8 cellular contexts compared by ENCODE assay signal in genomic region chr1:203408485-203409229, GRCh38. TPM values are rescaled to one million over a fixed set of nuclear protein-coding genes. Genes with fewer than 3 reads are reported as not detected.
DNase-seq lines count a peak whose midpoint lies in the region; ATAC-seq and TF ChIP-seq lines count a peak whose summit lies in the region.

No MANE protein-coding gene starts in this region.

- BruUV-seq in mammary epithelial cell (replicated peaks; lab: Mats Ljungman, UMichigan), result no TSS peak

- 26% methylated on average over 11 of the region's 11 CpGs for WGBS in mammary epithelial cell (ENCODE audit: low coverage, missing lambda C conversion rate)

- H3K27me3 ChIP-seq in mammary epithelial cell (ENCODE audit: insufficient read depth, low read length) (no peaks in the 10 kb centered on the region), kidney epithelial cell (ENCODE audit: control insufficient read depth, insufficient read depth, low read length) (no peaks in the 10 kb centered on the region)

- no peaks in the 10 kb centered on the region for H3K9me3 ChIP-seq in mammary epithelial cell (replicated peaks; ENCODE audit: insufficient read depth, low read length)

- dilution Hi-C loops in mammary epithelial cell (cut with HindIII; ENCODE audit: low sequenced_read_pairs), result no loop called here

- peaks cover 7% of the 10 kb centered on the region for H3K4me1 ChIP-seq in mammary epithelial cell (ENCODE audit: insufficient read depth, low read length)

- CTCF ChIA-PET in mammary epithelial cell (lab: Charles Lee; ENCODE audit: low non-redundant PET), result no interaction called here

- no peaks in the 10 kb centered on the region for H3K36me3 ChIP-seq in mammary epithelial cell (ENCODE audit: insufficient read depth, low read length)
- H3K36me3 ChIP-seq in kidney epithelial cell (ENCODE audit: control insufficient read depth, insufficient read depth, low read length), result no peaks in the 10 kb centered on the region

- H3K79me2 ChIP-seq in mammary epithelial cell (ENCODE audit: insufficient read depth, low read length), result no peaks in the 10 kb centered on the region

- no peak overlapping the region for H3K9ac ChIP-seq in mammary epithelial cell (ENCODE audit: insufficient read depth, low read length)

- no peaks in the 10 kb centered on the region for H4K20me1 ChIP-seq in mammary epithelial cell (ENCODE audit: insufficient read depth, low read length)

- H3K27ac ChIP-seq in mammary epithelial cell (ENCODE audit: insufficient read depth, low read depth, low read length) (no peak overlapping the region), skin epidermis (peak overlapping the region in 18 of 21 experiments; percentile 27 to 80 (median 60))

- TF ChIP-seq CTCF in mammary epithelial cell (conservative IDR thresholded peaks at IDR 0.05 in 1 of 2, IDR thresholded peaks at IDR 0.05 in 1 of 2; ENCODE audit: extremely low read depth in 1 of 2, insufficient read depth in 1 of 2, low read depth in 1 of 2, low read length in 2 of 2) (no peak), kidney epithelial cell (IDR thresholded peaks at IDR 0.05; ENCODE audit: insufficient read depth, low read length, poor library complexity, severe bottlenecking) (no peak)

- peak overlapping the region; percentile 81 for H2AFZ ChIP-seq in mammary epithelial cell (ENCODE audit: low read depth, low read length)

- H3K4me2 ChIP-seq in mammary epithelial cell (ENCODE audit: insufficient read depth, low read depth, low read length), result no peak overlapping the region

- in situ Hi-C loops in mammary epithelial cell (cut with MboI; ENCODE audit: low sequenced_read_pairs in 2 of 2), result no loop called here

- ATAC-seq in GM21515 (IDR thresholded peaks at IDR 0.05; ENCODE audit: unreplicated experiment) (no peak), GM18861 (IDR thresholded peaks at IDR 0.05; ENCODE audit: unreplicated experiment) (no peak)

- intact Hi-C loops in mammary epithelial cell (cut with micrococcal nuclease), result no loop called here

- H3K4me3 ChIP-seq in mammary epithelial cell (replicated peaks in 1 of 3; ENCODE audit: insufficient read depth in 1 of 3, low read depth in 2 of 3, low read length in 3 of 3) (no peak overlapping the region), kidney epithelial cell (ENCODE audit: low read depth, low read length) (no peak overlapping the region), skin epidermis (no peak overlapping the region)

- DNase-seq in HCEC 1CT, result peak; percentile 82
- DNase-seq in mammary epithelial cell, result peak; percentile 53
- peak; percentile 14 for DNase-seq in kidney epithelial cell (ENCODE audit: low read depth)
- no peak for DNase-seq in DMS153 (lab: John Stamatoyannopoulos, UW)
- no peak for DNase-seq in germinal center (ENCODE audit: low spot score)

RNA-seq across cellular contexts. Expression of gene FMOD, which starts 57.7 kb away (rescaled TPM):
- total RNA-seq in mammary epithelial cell (1 to 10 TPM in 1 of 2 donors, not detected in 1; 1.5 TPM), kidney epithelial cell (0.62 and 0.79 TPM in 2 replicates)
- not detected for polyA plus RNA-seq in mammary epithelial cell
- not detected for polyA minus RNA-seq in mammary epithelial cell

Comparison
In these comparisons a context has a peak if more than half of its experiments do, and no peak if none do; other contexts are left out.
1. DNase-seq: peak in HCEC 1CT (single experiment), mammary epithelial cell (single experiment) and kidney epithelial cell (single experiment); none in DMS153 (single experiment) and germinal center (single experiment).